Comparison of ENCODE assay signal across 8 cellular contexts in the genomic region with DNA sequence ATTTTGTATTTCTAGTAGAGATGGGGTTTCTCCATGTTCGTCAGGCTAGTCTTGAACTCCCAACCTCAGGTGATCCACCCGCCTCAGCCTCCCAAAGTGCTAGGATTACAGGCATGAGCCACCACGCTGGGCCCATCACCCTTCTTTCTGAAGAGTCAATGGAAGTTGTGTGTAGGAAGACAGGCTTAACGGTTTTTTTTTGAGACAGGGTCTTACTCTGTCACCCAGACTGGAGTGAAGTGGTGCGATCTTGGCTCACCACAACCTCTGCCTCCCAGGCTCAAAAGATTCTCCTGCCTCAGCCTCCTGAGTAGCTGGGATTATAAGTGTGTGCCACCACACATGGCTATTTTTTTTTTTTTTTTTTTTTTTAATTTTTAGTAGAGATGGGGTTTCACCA. TPM values are rescaled to one million over a fixed set of nuclear protein-coding genes. Genes with fewer than 3 reads are reported as not detected.
DNase-seq lines count a peak whose midpoint lies in the region; ATAC-seq, FAIRE-seq and TF ChIP-seq lines count a peak whose summit lies in the region.
"Not testable (repeated sequence)": the region's sequence is repeated elsewhere in the genome, so short reads cannot be mapped to it uniquely, and the experiment has no call there.

No MANE protein-coding gene starts in this region.

- not testable (repeated sequence) for H3K27me3 ChIP-seq in PC-3 (ENCODE audit: low read length); bronchial epithelial cell (ENCODE audit: control insufficient read depth, insufficient read depth, low read length); gastrocnemius medialis

- not testable (repeated sequence) for H3K9me3 Mint-ChIP-seq in Calu3 (ENCODE audit: low read depth, unreplicated experiment); activated T-cell treated with anti-CD3 and anti-CD28 coated beads, Interleukin-2, amount 50 U/mL, for 24 hours

- not testable (repeated sequence) for TF ChIP-seq CTCF in Calu3 (IDR thresholded peaks at IDR 0.05; ENCODE audit: unreplicated experiment); PC-3 (conservative IDR thresholded peaks at IDR 0.05; ENCODE audit: low read depth, low read length); bronchial epithelial cell (IDR thresholded peaks at IDR 0.05; ENCODE audit: insufficient read depth, low read length, severe bottlenecking); fibroblast of villous mesenchyme (IDR thresholded peaks at IDR 0.05; ENCODE audit: insufficient read depth, low read depth, low read length); mucosa of descending colon (IDR thresholded peaks at IDR 0.05); gastrocnemius medialis (IDR thresholded peaks at IDR 0.05 in 4 of 5, conservative IDR thresholded peaks at IDR 0.05 in 1 of 5)

- H4K20me1 ChIP-seq in PC-3 (ENCODE audit: low read length), result peaks cover 64% of the 10 kb centered on the region

- WGBS in urinary bladder, result 37% methylated on average over 5 of the region's 5 CpGs

- H3K4me2 ChIP-seq in PC-3 (ENCODE audit: low read length), result peak overlapping the region; percentile 93

- H3K4me1 Mint-ChIP-seq in Calu3 (ENCODE audit: low read depth, unreplicated experiment), result peaks cover 65% of the 10 kb centered on the region
- H3K4me1 Mint-ChIP-seq in activated T-cell treated with anti-CD3 and anti-CD28 coated beads, Interleukin-2, amount 50 U/mL, for 24 hours (ENCODE audit: low read depth), result peaks cover 59% of the 10 kb centered on the region

- peaks cover 86% of the 10 kb centered on the region for H3K36me3 Mint-ChIP-seq in Calu3 (ENCODE audit: insufficient read depth, unreplicated experiment)
- H3K36me3 Mint-ChIP-seq in activated T-cell treated with anti-CD3 and anti-CD28 coated beads, Interleukin-2, amount 50 U/mL, for 24 hours (ENCODE audit: low read depth), result peaks cover 59% of the 10 kb centered on the region

- not testable (repeated sequence) for H2AFZ ChIP-seq in PC-3 (ENCODE audit: low read length)

- H3K4me1 ChIP-seq in PC-3 (ENCODE audit: insufficient read depth, low read length), result peaks cover 61% of the 10 kb centered on the region
- peaks cover 53% of the 10 kb centered on the region for H3K4me1 ChIP-seq in mucosa of descending colon (ENCODE audit: low read depth)
- H3K4me1 ChIP-seq in gastrocnemius medialis, result peaks cover 76 to 79% of the 10 kb centered on the region in 2 donors
- H3K4me1 ChIP-seq in urinary bladder (ENCODE audit: insufficient read depth), result not testable (repeated sequence)

- not testable (repeated sequence) for H3K9me3 ChIP-seq in PC-3 (ENCODE audit: low read length); mucosa of descending colon; gastrocnemius medialis

- H3K4me3 ChIP-seq in PC-3 (ENCODE audit: low read length) (peak overlapping the region; percentile 86), bronchial epithelial cell (ENCODE audit: low read depth, low read length) (peak overlapping the region; percentile 100), fibroblast of villous mesenchyme (ENCODE audit: low read depth, low read length) (peak overlapping the region; percentile 100), mucosa of descending colon (peak overlapping the region; percentile 97), gastrocnemius medialis (peak overlapping the region; percentile 94 to 100 (median 96)), urinary bladder (ENCODE audit: low read depth, low read length) (peak overlapping the region; percentile 96)

- peaks cover 73% of the 10 kb centered on the region for H3K79me2 ChIP-seq in PC-3 (ENCODE audit: low read length)

- H3K36me3 ChIP-seq in PC-3 (ENCODE audit: low read depth, low read length), result peaks cover 27% of the 10 kb centered on the region
- H3K36me3 ChIP-seq in bronchial epithelial cell (ENCODE audit: control insufficient read depth, insufficient read depth, low read length); mucosa of descending colon (ENCODE audit: low read depth); gastrocnemius medialis; urinary bladder (ENCODE audit: insufficient read depth): not testable (repeated sequence)

- H3K4me3 Mint-ChIP-seq in Calu3 (ENCODE audit: low read depth, unreplicated experiment), result peak overlapping the region; percentile 82
- H3K4me3 Mint-ChIP-seq in activated T-cell treated with anti-CD3 and anti-CD28 coated beads, Interleukin-2, amount 50 U/mL, for 24 hours, result peak overlapping the region; percentile 93

- not testable (repeated sequence) for ATAC-seq in PC-3, mucosa of descending colon, gastrocnemius medialis

- H3K27ac Mint-ChIP-seq in Calu3 (ENCODE audit: unreplicated experiment), result peak overlapping the region; percentile 85
- not testable (repeated sequence) for H3K27ac Mint-ChIP-seq in activated T-cell treated with anti-CD3 and anti-CD28 coated beads, Interleukin-2, amount 50 U/mL, for 24 hours

- not testable (repeated sequence) for FAIRE-seq in bronchial epithelial cell (lab: Jason Lieb, UNC)

- in situ Hi-C loops in gastrocnemius medialis (cut with MboI; ENCODE audit: low sequenced_read_pairs in 4 of 4), result loop anchor here in 1 of 4 donors (25.0 kb wide), 1 partner anchor 371 kb away; no protein-coding TSS in a partner anchor

- H3K27me3 Mint-ChIP-seq in Calu3 (ENCODE audit: unreplicated experiment), result not testable (repeated sequence)
- H3K27me3 Mint-ChIP-seq in activated T-cell treated with anti-CD3 and anti-CD28 coated beads, Interleukin-2, amount 50 U/mL, for 24 hours, result peaks cover 10% of the 10 kb centered on the region

- BruUV-seq in Calu3 (replicated peaks; lab: Mats Ljungman, UMichigan), result TSS peak; percentile 17
- BruUV-seq in PC-3 (replicated peaks; lab: Mats Ljungman, UMichigan), result not testable (repeated sequence)

- not testable (repeated sequence) for H3K9me2 ChIP-seq in PC-3 (replicated peaks; ENCODE audit: low read length)

- H3F3A ChIP-seq in PC-3 (ENCODE audit: low read length, unreplicated experiment), result not testable (repeated sequence)

- DNase-seq in Calu3; PC-3; activated T-cell treated with anti-CD3 and anti-CD28 coated beads, Interleukin-2, amount 50 U/mL, for 24 hours; bronchial epithelial cell (ENCODE audit: low read depth); fibroblast of villous mesenchyme (ENCODE audit: low read depth); mucosa of descending colon; gastrocnemius medialis: not testable (repeated sequence)

- peak overlapping the region; percentile 94 for H3K9ac ChIP-seq in PC-3 (ENCODE audit: low read length)

- intact Hi-C loops in Calu3 (cut with micrococcal nuclease; ENCODE audit: unreplicated experiment); PC-3 (cut with micrococcal nuclease); mucosa of descending colon (cut with DNase I, micrococcal nuclease); gastrocnemius medialis (cut with DNase I; ENCODE audit: low total_unique reads): not testable (repeated sequence)

- H3K27ac ChIP-seq in PC-3 (ENCODE audit: low read length) (peak overlapping the region; percentile 91), gastrocnemius medialis (peak overlapping the region; percentile 98 to 99 (median 98))
- H3K27ac ChIP-seq in urinary bladder (ENCODE audit: low read depth), result not testable (repeated sequence)

- POLR2A ChIA-PET in PC-3 (lab: Charles Lee; ENCODE audit: unreplicated experiment), result interaction anchor here (1.0 to 1.7 kb wide), 2 partner anchors 13 to 15 kb away, joined by 3 to 13 read pairs; no protein-coding TSS in a partner anchor

- TF ChIP-seq POLR2A in gastrocnemius medialis (IDR thresholded peaks at IDR 0.05), result not testable (repeated sequence)

- CTCF ChIA-PET in Calu3 (lab: Charles Lee), result interaction anchor here (0.6 to 3.2 kb wide), 6 partner anchors 10 to 269 kb away, joined by 3 to 25 read pairs (median 7); no protein-coding TSS in a partner anchor
- CTCF ChIA-PET in PC-3 (lab: Charles Lee), result not testable (repeated sequence)

RNA-seq across cellular contexts. Expression of gene LMNA, which starts 2.2 kb away (rescaled TPM):
- 499 and 514 TPM in 2 replicates for total RNA-seq in Calu3 (2022)
- total RNA-seq in PC-3 (2014; rRNA removed), result 864 and 1,095 TPM in 2 replicates
- 561 and 638 TPM in 2 replicates for total RNA-seq in bronchial epithelial cell
- total RNA-seq in fibroblast of villous mesenchyme, result 694 and 1,059 TPM in 2 replicates
- 100 to 1,000 TPM; 263 to 334 (median 308) TPM for total RNA-seq in mucosa of descending colon
- total RNA-seq in gastrocnemius medialis, result 100 to 1,000 TPM; 143 to 244 (median 220) TPM
- 224 TPM for total RNA-seq in urinary bladder
- polyA plus RNA-seq in urinary bladder, result 306 TPM

RNA-seq across cellular contexts. Expression of gene MEX3A, which starts 34.5 kb away (rescaled TPM):
- total RNA-seq in Calu3 (2022) (3.3 and 5.0 TPM in 2 replicates), PC-3 (2014; rRNA removed) (12.9 and 14.7 TPM in 2 replicates), bronchial epithelial cell (0.13 and 0.53 TPM in 2 replicates), fibroblast of villous mesenchyme (1.7 and 1.9 TPM in 2 replicates), mucosa of descending colon (1 to 10 TPM in 1 of 3 donors, under 1 TPM in 2; 0.32 to 2.5 (median 0.66) TPM), gastrocnemius medialis (not detected), urinary bladder (7.2 TPM)
- polyA plus RNA-seq in urinary bladder, result 0.76 TPM

RNA-seq across cellular contexts. Expression of gene SEMA4A, which starts 36.7 kb away (rescaled TPM):
- total RNA-seq in Calu3 (2022) (6.9 and 7.2 TPM in 2 replicates), PC-3 (2014; rRNA removed) (5.8 and 13.1 TPM in 2 replicates), bronchial epithelial cell (1.8 and 16.9 TPM in 2 replicates), fibroblast of villous mesenchyme (0.43 and 0.64 TPM in 2 replicates), mucosa of descending colon (1 to 10 TPM; 2.1 to 7.6 (median 5.5) TPM), gastrocnemius medialis (1 to 10 TPM in 2 of 4 donors, under 1 TPM in 2; 0.29 to 2.4 (median 1.2) TPM), urinary bladder (7.3 TPM)
- polyA plus RNA-seq in urinary bladder, result 7.0 TPM

RNA-seq across cellular contexts. Expression of gene RAB25, which starts 55.8 kb away (rescaled TPM):
- total RNA-seq in Calu3 (2022), result 182 and 189 TPM in 2 replicates
- 18.1 and 18.5 TPM in 2 replicates for total RNA-seq in PC-3 (2014; rRNA removed)
- 30.3 and 83.7 TPM in 2 replicates for total RNA-seq in bronchial epithelial cell
- total RNA-seq in fibroblast of villous mesenchyme, result not detected in 2 replicates
- 100 to 1,000 TPM in 2 of 3 donors, 10 to 100 TPM in 1; 85.1 to 242 (median 158) TPM for total RNA-seq in mucosa of descending colon
- 1 to 10 TPM in 1 of 4 donors, not detected in 3; 1.2 TPM for total RNA-seq in gastrocnemius medialis
- 11.9 TPM for total RNA-seq in urinary bladder
- polyA plus RNA-seq in urinary bladder, result 28.2 TPM
